25 cellular contexts compared by ENCODE assay signal in genomic region chr17:64245218-64246145, GRCh38. TPM values are rescaled to one million over a fixed set of nuclear protein-coding genes. Genes with fewer than 3 reads are reported as not detected.
A peak's percentile ranks its signal among the peaks of the same experiment; 100 is the strongest.
DNase-seq lines count a peak whose midpoint lies in the region; ATAC-seq and TF ChIP-seq lines count a peak whose summit lies in the region.
"Had no signal": no experiment of that assay in that cellular context is flagged by ENCODE, and none has a peak within 500 bp of the region (broad histone marks: within the 10 kb centered on the region; RNA-seq: fewer than 3 reads in every experiment).

No MANE protein-coding gene starts in this region.

- DNase-seq in EH (ENCODE audit: low read depth) (peak; percentile 85), LNCaP clone FGC (ENCODE audit: low read depth) (peak; percentile 22), adipocyte (ENCODE audit: low read depth) (peak; percentile 26), kidney tubule cell (ENCODE audit: low spot score) (peak; percentile 45), NCI-H510A treated with DMSO at 0.1 percent for 48 hours (lab: John Stamatoyannopoulos, UW) (no peak), GM23338 (ENCODE audit: low spot score) (no peak), posterior vena cava (ENCODE audit: low spot score) (no peak)
- no peak for DNase-seq in activated T-cell treated with anti-CD3 and anti-CD28 coated beads, Interleukin-2, amount 50 U/mL, for 72 hours
- DNase-seq: activated CD4-positive, alpha-beta T cell treated with anti-CD3 and anti-CD28 coated beads, Interleukin-2, amount 50 U/mL, for 4 hours; activated CD8-positive, alpha-beta memory T cell treated with anti-CD3 and anti-CD28 coated beads, Interleukin-2, amount 50 U/mL, for 48 hours; COR-L47; cortex of kidney; DMS79; natural killer cell; NCI-H1092 treated with DMSO at 0.1 percent for 48 hours; NCI-H2081; NK-92 treated with Interleukin-12 subunit alpha and Interleukin-12 subunit beta, amount 100 ng/mL, for 24 hours; pancreas; T-helper 9 cell had no signal

- no peaks in the 10 kb centered on the region for H3K27me3 Mint-ChIP-seq in activated T-cell treated with anti-CD3 and anti-CD28 coated beads, Interleukin-2, amount 50 U/mL, for 72 hours (ENCODE audit: low read depth)
- H3K27me3 Mint-ChIP-seq in GM23338 (ENCODE audit: insufficient read depth, low read depth, poor library complexity) = no peaks in the 10 kb centered on the region
- H3K27me3 Mint-ChIP-seq: brain had no signal

- H3K9me3 ChIP-seq in adipocyte (ENCODE audit: control insufficient read depth, low read length) = no peaks in the 10 kb centered on the region
- H3K9me3 ChIP-seq: BLaER1, pancreas had no signal

- no peak overlapping the region for H3K27ac Mint-ChIP-seq in activated T-cell treated with anti-CD3 and anti-CD28 coated beads, Interleukin-2, amount 50 U/mL, for 72 hours
- H3K27ac Mint-ChIP-seq in GM23338 = no peak overlapping the region
- H3K27ac Mint-ChIP-seq: natural killer cell, WTC11 had no signal

- no peak for TF ChIP-seq CTCF in LNCaP clone FGC (IDR thresholded peaks at IDR 0.05; ENCODE audit: control insufficient read depth, extremely low read depth, insufficient read depth)
- TF ChIP-seq CTCF in GM23338 (conservative IDR thresholded peaks at IDR 0.05; ENCODE audit: low read depth in 2 of 2) = no peak

- H3K4me1 Mint-ChIP-seq in activated T-cell treated with anti-CD3 and anti-CD28 coated beads, Interleukin-2, amount 50 U/mL, for 72 hours (ENCODE audit: low read depth) = peaks cover 15% of the 10 kb centered on the region
- H3K4me1 Mint-ChIP-seq in GM23338 = peaks cover 3% of the 10 kb centered on the region

- peaks cover 52% of the 10 kb centered on the region for H3K79me2 ChIP-seq in GM23338 (replicated peaks; ENCODE audit: insufficient read depth)

- H3K36me3 Mint-ChIP-seq in activated T-cell treated with anti-CD3 and anti-CD28 coated beads, Interleukin-2, amount 50 U/mL, for 72 hours (ENCODE audit: insufficient read depth in 2 of 2) = peaks cover 0 to 2% of the 10 kb centered on the region in 2 donors
- no peaks in the 10 kb centered on the region for H3K36me3 Mint-ChIP-seq in GM23338 (ENCODE audit: low read depth)
- H3K36me3 Mint-ChIP-seq: brain, natural killer cell, WTC11 had no signal

- H3K36me3 ChIP-seq in adipocyte (ENCODE audit: control insufficient read depth, insufficient read depth, low read length, severe bottlenecking) = no peaks in the 10 kb centered on the region
- no peaks in the 10 kb centered on the region for H3K36me3 ChIP-seq in GM23338 (ENCODE audit: insufficient read depth)
- H3K36me3 ChIP-seq: BLaER1, pancreas had no signal

- H4K20me1 ChIP-seq in GM23338 (replicated peaks; ENCODE audit: insufficient read depth) = 0 out of 2 replicates have a peak, but pooled peaks cover 7% of the 10 kb centered on the region

- H3K4me2 ChIP-seq in GM23338 = no peak overlapping the region
- H3K4me2 ChIP-seq: BLaER1 had no signal

- H2AFZ ChIP-seq in GM23338 = no peak overlapping the region

- H3K9ac ChIP-seq in adipocyte (ENCODE audit: low read length) = no peak overlapping the region
- H3K9ac ChIP-seq: BLaER1 had no signal

- H3K4me3 Mint-ChIP-seq in activated T-cell treated with anti-CD3 and anti-CD28 coated beads, Interleukin-2, amount 50 U/mL, for 72 hours = no peak overlapping the region
- H3K4me3 Mint-ChIP-seq in GM23338 = no peak overlapping the region
- H3K4me3 Mint-ChIP-seq: brain, natural killer cell, WTC11 had no signal

- ATAC-seq in activated T-cell treated with anti-CD3 and anti-CD28 coated beads, Interleukin-2, amount 50 U/mL, for 72 hours (replicated peaks in 1 of 2) = no peak
- no peak for ATAC-seq in GM23338
- ATAC-seq: natural killer cell, Panc1, pancreas, sciatic nerve, WTC11 had no signal

- no peaks in the 10 kb centered on the region for H3F3A ChIP-seq in GM23338 (replicated peaks; ENCODE audit: low read depth)

- peaks cover 8% of the 10 kb centered on the region for H3K4me1 ChIP-seq in adipocyte (ENCODE audit: control insufficient read depth, insufficient read depth, low read length)
- H3K4me1 ChIP-seq in GM23338 (ENCODE audit: insufficient read depth) = no peaks in the 10 kb centered on the region
- H3K4me1 ChIP-seq: BLaER1 had no signal

- H3K9me3 Mint-ChIP-seq in activated T-cell treated with anti-CD3 and anti-CD28 coated beads, Interleukin-2, amount 50 U/mL, for 72 hours = no peaks in the 10 kb centered on the region
- no peaks in the 10 kb centered on the region for H3K9me3 Mint-ChIP-seq in GM23338
- H3K9me3 Mint-ChIP-seq: brain, natural killer cell, WTC11 had no signal

- H3K27ac ChIP-seq in GM23338 (ENCODE audit: low read depth) = no peak overlapping the region
- H3K27ac ChIP-seq: BLaER1, pancreas, SK-N-MC had no signal

- no peak overlapping the region for H3K4me3 ChIP-seq in LNCaP clone FGC (ENCODE audit: low read depth, low read length)
- H3K4me3 ChIP-seq in adipocyte (ENCODE audit: low read length) = no peak overlapping the region
- H3K4me3 ChIP-seq in GM23338 = no peak overlapping the region
- H3K4me3 ChIP-seq: BLaER1, pancreas, SK-N-MC had no signal

- intact Hi-C loops in posterior vena cava (cut with DNase I) = loop anchor here in 1 of 2 donors (1.0 kb wide), 1 partner anchor 32 kb away; no protein-coding TSS in a partner anchor

- no peaks in the 10 kb centered on the region for H3K27me3 ChIP-seq in adipocyte (replicated peaks; ENCODE audit: control insufficient read depth, insufficient read depth, low read length)
- H3K27me3 ChIP-seq in GM23338 (ENCODE audit: insufficient read depth) = no peaks in the 10 kb centered on the region
- H3K27me3 ChIP-seq: BLaER1, pancreas had no signal

- no peaks in the 10 kb centered on the region for H3K9me2 ChIP-seq in GM23338 (ENCODE audit: insufficient read depth)

TF ChIP-seq in GM23338, 12 proteins besides CTCF, POLR2A, EP300 and RAD21 (continues in another document):
- TF ChIP-seq EZH2 (IDR thresholded peaks at IDR 0.05; ENCODE audit: low read depth, unreplicated experiment) (no peak), ZNF462 (CRISPR knock-in tag; IDR thresholded peaks at IDR 0.05) (no peak), EZH2phosphoT487 (IDR thresholded peaks at IDR 0.05; ENCODE audit: unreplicated experiment) (no peak), JUNB (IDR thresholded peaks at IDR 0.05; ENCODE audit: unreplicated experiment) (no peak), ZNF114 (CRISPR knock-in tag; IDR thresholded peaks at IDR 0.05) (no peak), NANOG (IDR thresholded peaks at IDR 0.05; ENCODE audit: borderline replicate concordance) (no peak)

RNA-seq across cellular contexts. Expression of gene TEX2, which starts 17.6 kb away (rescaled TPM):
- 10 to 100 TPM; 10.5 to 15.7 TPM for total RNA-seq in activated T-cell treated with anti-CD3 and anti-CD28 coated beads, Interleukin-2, amount 50 U/mL, for 72 hours
- 13.4 and 17.7 TPM in 2 replicates for total RNA-seq in GM23338 (2014; rRNA removed; shearing (Covaris generic))
- 5.6 and 7.5 TPM in 2 replicates for polyA plus RNA-seq in GM23338 (2016; fragmentation: Nextera tagmentation; extraction: Ambion mirVana)
- 10 to 100 TPM; 24.6 to 27.4 TPM for total RNA-seq in posterior vena cava

Comparison
In these comparisons a context has a peak if more than half of its experiments do, and no peak if none do; other contexts are left out.
1. DNase-seq: peak in EH (single experiment), LNCaP clone FGC (single experiment), adipocyte (single experiment) and kidney tubule cell (single experiment); none in NCI-H510A treated with DMSO at 0.1 percent for 48 hours (single experiment), activated T-cell treated with anti-CD3 and anti-CD28 coated beads, Interleukin-2, amount 50 U/mL, for 72 hours (0 of 2), GM23338 (single experiment) and posterior vena cava (single experiment).